Comparison of ENCODE assay signal across 1 cellular context in genomic region chr2:17830053-17831034, GRCh38.
A peak's percentile ranks its signal among the peaks of the same experiment; 100 is the strongest.
TF ChIP-seq lines count a peak whose summit lies in the region.

No MANE protein-coding gene starts in this region.

TF ChIP-seq in HepG2, 621 proteins besides CTCF, POLR2A, EP300 and RAD21 (continued from another document and continues in another):
- TF ChIP-seq EZH2 (conservative IDR thresholded peaks at IDR 0.05; ENCODE audit: low read depth, low read length): no peak
- TF ChIP-seq ZNF891 (CRISPR knock-in tag; IDR thresholded peaks at IDR 0.05): no peak
- peak; percentile 53; the same call in 1 of the 2 replicates for TF ChIP-seq HOMEZ (CRISPR knock-in tag; IDR thresholded peaks at IDR 0.05; ENCODE audit: low read depth)
- no peak; the same call in 1 of the 2 replicates for TF ChIP-seq ZNF263 (CRISPR knock-in tag; IDR thresholded peaks at IDR 0.05)
- TF ChIP-seq XRCC5 (optimal IDR thresholded peaks at IDR 0.05; ENCODE audit: low read length): peak; percentile 97
- TF ChIP-seq SP2 (CRISPR knock-in tag; IDR thresholded peaks at IDR 0.05): no peak
- no peak for TF ChIP-seq CSRNP1 (CRISPR knock-in tag; IDR thresholded peaks at IDR 0.05)
- no peak for TF ChIP-seq ZNF431 (CRISPR knock-in tag; IDR thresholded peaks at IDR 0.05; ENCODE audit: borderline replicate concordance, low read depth)
- no peak for TF ChIP-seq TOPORS (CRISPR knock-in tag; IDR thresholded peaks at IDR 0.05)
- TF ChIP-seq ZMYM2 (CRISPR knock-in tag; IDR thresholded peaks at IDR 0.05): no peak
- TF ChIP-seq BCL3 (CRISPR knock-in tag; IDR thresholded peaks at IDR 0.05): peak; percentile 59; the same call in 1 of the 2 replicates
- peak; percentile 74 for TF ChIP-seq HNRNPLL (IDR thresholded peaks at IDR 0.05; ENCODE audit: low read depth, low read length, poor library complexity, severe bottlenecking)
- TF ChIP-seq ZNF382 (CRISPR knock-in tag; IDR thresholded peaks at IDR 0.05; ENCODE audit: borderline replicate concordance): no peak
- TF ChIP-seq MYNN (CRISPR knock-in tag; IDR thresholded peaks at IDR 0.05; ENCODE audit: low read depth): no peak
- no peak for TF ChIP-seq RNF219 (CRISPR knock-in tag; IDR thresholded peaks at IDR 0.05)
- TF ChIP-seq PATZ1 (CRISPR knock-in tag; IDR thresholded peaks at IDR 0.05): peak; percentile 72
- no peak for TF ChIP-seq DMAP1 (CRISPR knock-in tag; IDR thresholded peaks at IDR 0.05)
- TF ChIP-seq ZNF256 (CRISPR knock-in tag; conservative IDR thresholded peaks at IDR 0.05): no peak
- TF ChIP-seq ZNF563 (CRISPR knock-in tag; IDR thresholded peaks at IDR 0.05): 0 out of 2 replicates have a peak, but pooled peaks have one; percentile 36
- TF ChIP-seq ZNF280B (CRISPR knock-in tag; IDR thresholded peaks at IDR 0.05; ENCODE audit: borderline replicate concordance): no peak
- TF ChIP-seq KLF13 (CRISPR knock-in tag; IDR thresholded peaks at IDR 0.05): no peak
- TF ChIP-seq ZNF75D (CRISPR knock-in tag; IDR thresholded peaks at IDR 0.05; ENCODE audit: borderline replicate concordance): no peak
- TF ChIP-seq ZNF770 (CRISPR knock-in tag; IDR thresholded peaks at IDR 0.05): peak; percentile 32; the same call in 1 of the 2 replicates
- TF ChIP-seq ZNF232 (CRISPR knock-in tag; IDR thresholded peaks at IDR 0.05; ENCODE audit: borderline replicate concordance): no peak; the same call in 1 of the 2 replicates
- no peak; the same call in 1 of the 2 replicates for TF ChIP-seq MED1 (CRISPR knock-in tag; IDR thresholded peaks at IDR 0.05)
- TF ChIP-seq PAWR (CRISPR knock-in tag; IDR thresholded peaks at IDR 0.05; ENCODE audit: borderline replicate concordance): no peak
- no peak for TF ChIP-seq ZNF343 (CRISPR knock-in tag; IDR thresholded peaks at IDR 0.05)
- TF ChIP-seq ZNF557 (CRISPR knock-in tag; IDR thresholded peaks at IDR 0.05): 0 out of 2 replicates have a peak, but pooled peaks have one; percentile 38
- no peak for TF ChIP-seq MTA3 (CRISPR knock-in tag; IDR thresholded peaks at IDR 0.05)
- no peak for TF ChIP-seq ZBTB43 (CRISPR knock-in tag; conservative IDR thresholded peaks at IDR 0.05)
- no peak for TF ChIP-seq HNRNPK (IDR thresholded peaks at IDR 0.05; ENCODE audit: low read depth, low read length, poor library complexity, severe bottlenecking)
- TF ChIP-seq IRX3 (CRISPR knock-in tag; IDR thresholded peaks at IDR 0.05; ENCODE audit: borderline replicate concordance, low read depth): no peak
- TF ChIP-seq REXO4 (CRISPR knock-in tag; IDR thresholded peaks at IDR 0.05; ENCODE audit: borderline replicate concordance): no peak
- no peak for TF ChIP-seq ZNF362 (CRISPR knock-in tag; IDR thresholded peaks at IDR 0.05; ENCODE audit: borderline replicate concordance)
- TF ChIP-seq ZNF83 (CRISPR knock-in tag; IDR thresholded peaks at IDR 0.05; ENCODE audit: borderline replicate concordance): no peak
- no peak for TF ChIP-seq JUN (CRISPR knock-in tag; IDR thresholded peaks at IDR 0.05)
- 0 out of 2 replicates have a peak, but pooled peaks have one; percentile 12 for TF ChIP-seq THRA (CRISPR knock-in tag; IDR thresholded peaks at IDR 0.05; ENCODE audit: borderline replicate concordance)
- no peak for TF ChIP-seq MZF1 (CRISPR knock-in tag; IDR thresholded peaks at IDR 0.05; ENCODE audit: borderline replicate concordance)
- TF ChIP-seq KAT2B (IDR thresholded peaks at IDR 0.05; ENCODE audit: borderline replicate concordance, low read depth, low read length): no peak
- TF ChIP-seq YEATS4 (CRISPR knock-in tag; IDR thresholded peaks at IDR 0.05; ENCODE audit: borderline replicate concordance): no peak
